ENCODE assay signal across 9 cellular contexts in the genomic region with DNA sequence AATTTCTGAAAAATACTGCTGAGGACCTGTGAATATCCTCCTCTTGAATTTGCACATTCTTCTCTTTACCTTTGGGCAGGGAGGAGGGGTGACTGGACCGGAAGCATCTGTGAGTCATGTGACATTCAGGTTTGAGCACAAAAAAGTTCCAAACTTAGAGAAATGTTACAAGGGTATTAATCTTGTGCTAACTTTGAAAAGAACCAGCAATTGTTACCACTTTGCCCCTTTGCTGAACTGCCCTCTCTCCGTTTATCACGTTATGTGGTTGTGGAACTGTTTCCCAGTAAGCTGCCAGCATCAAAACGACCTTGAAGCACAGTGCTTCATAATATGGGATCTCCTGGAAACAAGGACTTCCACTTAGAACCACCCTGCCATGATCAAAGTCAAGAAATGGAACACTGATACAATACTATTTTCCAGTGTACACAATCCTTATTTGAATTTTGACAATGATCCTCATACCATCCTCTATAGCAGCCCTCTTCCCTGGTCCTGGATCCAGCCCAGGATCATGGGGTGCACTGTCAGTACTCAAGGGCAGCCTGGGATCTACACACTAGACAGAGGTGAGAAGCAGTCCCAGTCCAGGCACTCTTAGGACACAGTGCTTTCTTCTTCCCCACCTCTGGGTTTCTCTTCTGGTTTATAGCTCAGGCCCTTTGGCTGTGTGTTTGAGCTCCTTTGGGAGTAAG. TPM values are rescaled to one million over a fixed set of nuclear protein-coding genes. Genes with fewer than 3 reads are reported as not detected.
DNase-seq lines count a peak whose midpoint lies in the region; ATAC-seq and TF ChIP-seq lines count a peak whose summit lies in the region.
"Had no signal": no experiment of that assay in that cellular context is flagged by ENCODE, and none has a peak within 500 bp of the region (broad histone marks: within the 10 kb centered on the region; RNA-seq: fewer than 3 reads in every experiment).

No MANE protein-coding gene starts in this region.

- H3K9me3 Mint-ChIP-seq in CD4-positive, alpha-beta memory T cell: no peaks in the 10 kb centered on the region
- H3K9me3 Mint-ChIP-seq in activated T-cell treated with anti-CD3 and anti-CD28 coated beads, Interleukin-2, amount 50 U/mL, for 72 hours: no peaks in the 10 kb centered on the region

- TF ChIP-seq EP300 in Ishikawa (IDR thresholded peaks at IDR 0.05; ENCODE audit: borderline replicate concordance): no peak
- no peak for TF ChIP-seq EP300 in sigmoid colon (IDR thresholded peaks at IDR 0.05)

- H3K27ac ChIP-seq in CD4-positive, alpha-beta memory T cell (ENCODE audit: low read depth, low read length): no peak overlapping the region
- H3K27ac ChIP-seq in right cardiac atrium (ENCODE audit: low read length): peak overlapping the region; percentile 38
- no peak overlapping the region for H3K27ac ChIP-seq in sigmoid colon
- H3K27ac ChIP-seq in thyroid gland: no peak overlapping the region

- peak; percentile 60 to 66 for ATAC-seq in activated T-cell treated with anti-CD3 and anti-CD28 coated beads, Interleukin-2, amount 50 U/mL, for 72 hours (replicated peaks in 1 of 2)
- ATAC-seq in right cardiac atrium (peak in 1 of 2 donors; percentile 25), GM18517 (IDR thresholded peaks at IDR 0.05; ENCODE audit: unreplicated experiment) (no peak), GM18907 (IDR thresholded peaks at IDR 0.05; ENCODE audit: unreplicated experiment) (no peak)

- no peak for DNase-seq in CD4-positive, alpha-beta memory T cell
- peak; percentile 29 to 33 for DNase-seq in activated T-cell treated with anti-CD3 and anti-CD28 coated beads, Interleukin-2, amount 50 U/mL, for 72 hours
- no peak for DNase-seq in right cardiac atrium
- DNase-seq in sigmoid colon: no peak
- DNase-seq in thyroid gland: no peak
- DNase-seq: KBM-7 had no signal

- CTCF ChIA-PET in CD4-positive, alpha-beta memory T cell (lab: Charles Lee; ENCODE audit: partially characterized antibody): no interaction called here

- TF ChIP-seq POLR2A in sigmoid colon (IDR thresholded peaks at IDR 0.05): no peak
- no peak for TF ChIP-seq POLR2A in thyroid gland (IDR thresholded peaks at IDR 0.05)

- POLR2A ChIA-PET in CD4-positive, alpha-beta memory T cell (lab: Charles Lee; ENCODE audit: partially characterized antibody): interaction anchor here (4.1 kb wide), 1 partner anchor 15 kb away, joined by 19 read pairs; a partner anchor contains a TSS

- H3K36me3 ChIP-seq in CD4-positive, alpha-beta memory T cell (ENCODE audit: insufficient read depth, low read length): peaks cover 4% of the 10 kb centered on the region
- peaks cover 0 to 5% (median 0%) of the 10 kb centered on the region in 4 donors for H3K36me3 ChIP-seq in sigmoid colon
- no peaks in the 10 kb centered on the region for H3K36me3 ChIP-seq in thyroid gland

- peaks cover 31% of the 10 kb centered on the region for H3K4me1 ChIP-seq in CD4-positive, alpha-beta memory T cell (ENCODE audit: insufficient read depth, low read length)
- peaks cover 7% of the 10 kb centered on the region for H3K4me1 ChIP-seq in right cardiac atrium (ENCODE audit: control insufficient read depth, insufficient read depth, low read length)
- H3K4me1 ChIP-seq in sigmoid colon: peaks cover 0 to 7% (median 3%) of the 10 kb centered on the region in 4 donors
- no peaks in the 10 kb centered on the region for H3K4me1 ChIP-seq in thyroid gland

- H3K27me3 ChIP-seq in CD4-positive, alpha-beta memory T cell (ENCODE audit: insufficient read depth, low read length): no peaks in the 10 kb centered on the region
- H3K27me3 ChIP-seq in right cardiac atrium (ENCODE audit: control insufficient read depth, insufficient read depth): no peaks in the 10 kb centered on the region
- H3K27me3 ChIP-seq in sigmoid colon: no peaks in the 10 kb centered on the region
- H3K27me3 ChIP-seq in thyroid gland: no peaks in the 10 kb centered on the region

- no peak for TF ChIP-seq CTCF in sigmoid colon (IDR thresholded peaks at IDR 0.05)
- no peak for TF ChIP-seq CTCF in thyroid gland (IDR thresholded peaks at IDR 0.05)

- no peak for TF ChIP-seq RAD21 in Ishikawa (IDR thresholded peaks at IDR 0.05; ENCODE audit: low read depth)

- H3K4me1 Mint-ChIP-seq in CD4-positive, alpha-beta memory T cell: peaks cover 25 to 43% (median 33%) of the 10 kb centered on the region in 4 donors
- H3K4me1 Mint-ChIP-seq in activated T-cell treated with anti-CD3 and anti-CD28 coated beads, Interleukin-2, amount 50 U/mL, for 72 hours (ENCODE audit: low read depth): peaks cover 45% of the 10 kb centered on the region

- H3K4me3 ChIP-seq in CD4-positive, alpha-beta memory T cell (ENCODE audit: low read length in 2 of 2): no peak overlapping the region
- no peak overlapping the region for H3K4me3 ChIP-seq in right cardiac atrium (ENCODE audit: low read length)
- no peak overlapping the region for H3K4me3 ChIP-seq in sigmoid colon
- no peak overlapping the region for H3K4me3 ChIP-seq in thyroid gland (replicated peaks in 1 of 3)

- H3K27ac Mint-ChIP-seq in CD4-positive, alpha-beta memory T cell: peak overlapping the region in 4 of 7 donors; percentile 0 to 60 (median 46)
- H3K27ac Mint-ChIP-seq in activated T-cell treated with anti-CD3 and anti-CD28 coated beads, Interleukin-2, amount 50 U/mL, for 72 hours: peak overlapping the region; percentile 7

- H3K9me3 ChIP-seq in CD4-positive, alpha-beta memory T cell (ENCODE audit: control insufficient read depth in 1 of 2, low read length in 2 of 2): no peaks in the 10 kb centered on the region
- H3K9me3 ChIP-seq in right cardiac atrium (ENCODE audit: control insufficient read depth, low read length) (no peaks in the 10 kb centered on the region), sigmoid colon (no peaks in the 10 kb centered on the region), thyroid gland (no peaks in the 10 kb centered on the region)

- intact Hi-C loops in CD4-positive, alpha-beta memory T cell (cut with micrococcal nuclease): no loop called here
- intact Hi-C loops in right cardiac atrium (cut with DNase I) (loop anchor here in 1 of 4 donors (10.0 kb wide), 1 partner anchor 122 kb away; no protein-coding TSS in a partner anchor), sigmoid colon (cut with DNase I) (no loop called here), thyroid gland (cut with DNase I) (no loop called here)

- 44% methylated on average over 4 of the region's 4 CpGs for WGBS in right cardiac atrium
- 49 to 67% methylated on average over 4 of the region's 4 CpGs for WGBS in sigmoid colon, 2 donors
- WGBS in thyroid gland, 2 donors: 57 to 70% methylated on average over 4 of the region's 4 CpGs

- H3K4me3 Mint-ChIP-seq in CD4-positive, alpha-beta memory T cell: peak overlapping the region in 3 of 8 donors; percentile 1 to 21 (median 10)
- H3K4me3 Mint-ChIP-seq in activated T-cell treated with anti-CD3 and anti-CD28 coated beads, Interleukin-2, amount 50 U/mL, for 72 hours: peak overlapping the region; percentile 18 to 23

- no peaks in the 10 kb centered on the region for H3K27me3 Mint-ChIP-seq in CD4-positive, alpha-beta memory T cell
- no peaks in the 10 kb centered on the region for H3K27me3 Mint-ChIP-seq in activated T-cell treated with anti-CD3 and anti-CD28 coated beads, Interleukin-2, amount 50 U/mL, for 72 hours (ENCODE audit: low read depth)

- H3K36me3 Mint-ChIP-seq in CD4-positive, alpha-beta memory T cell: peaks cover 0 to 5% of the 10 kb centered on the region in 2 donors
- H3K36me3 Mint-ChIP-seq in activated T-cell treated with anti-CD3 and anti-CD28 coated beads, Interleukin-2, amount 50 U/mL, for 72 hours (ENCODE audit: insufficient read depth in 2 of 2): no peaks in the 10 kb centered on the region

RNA-seq across cellular contexts. Expression of a gene that starts 2.3 kb away (rescaled TPM):
- total RNA-seq in CD4-positive, alpha-beta memory T cell: not detected
- not detected for polyA plus RNA-seq in CD4-positive, alpha-beta memory T cell
- not detected for total RNA-seq in activated T-cell treated with anti-CD3 and anti-CD28 coated beads, Interleukin-2, amount 50 U/mL, for 72 hours
- total RNA-seq in right cardiac atrium: under 1 TPM in 3 of 4 donors, not detected in 1; 0.11 to 0.17 (median 0.12) TPM
- polyA plus RNA-seq in right cardiac atrium: 0.09 TPM
- under 1 TPM in 2 of 4 donors, not detected in 2; 0.14 to 0.16 TPM for total RNA-seq in sigmoid colon
- polyA plus RNA-seq in sigmoid colon: under 1 TPM in 2 of 3 donors, not detected in 1; 0.03 to 0.60 TPM
- under 1 TPM in 2 of 4 donors, not detected in 2; 0.11 to 0.46 TPM for total RNA-seq in thyroid gland

RNA-seq across cellular contexts. Expression of a gene that starts 9.9 kb away (rescaled TPM):
- 10 to 100 TPM; 34.8 to 37.3 TPM for total RNA-seq in CD4-positive, alpha-beta memory T cell
- polyA plus RNA-seq in CD4-positive, alpha-beta memory T cell: 1 to 10 TPM in 1 of 2 donors, under 1 TPM in 1; 0.76 to 3.4 TPM
- 10 to 100 TPM; 44.5 to 51.6 TPM for total RNA-seq in activated T-cell treated with anti-CD3 and anti-CD28 coated beads, Interleukin-2, amount 50 U/mL, for 72 hours
- 100 to 1,000 TPM; 136 to 166 (median 142) TPM for total RNA-seq in right cardiac atrium
- polyA plus RNA-seq in right cardiac atrium: 149 TPM
- 100 to 1,000 TPM in 3 of 4 donors, 10 to 100 TPM in 1; 93.9 to 144 (median 119) TPM for total RNA-seq in sigmoid colon
- 100 to 1,000 TPM; 127 to 312 (median 293) TPM for polyA plus RNA-seq in sigmoid colon
- total RNA-seq in thyroid gland: 100 to 1,000 TPM; 152 to 256 (median 212) TPM

RNA-seq across cellular contexts. Expression of a gene that starts 15.2 kb away (rescaled TPM):
- total RNA-seq in CD4-positive, alpha-beta memory T cell: 10 to 100 TPM; 77.2 to 84.5 TPM
- 100 to 1,000 TPM in 1 of 2 donors, 10 to 100 TPM in 1; 76.9 to 102 TPM for polyA plus RNA-seq in CD4-positive, alpha-beta memory T cell
- 10 to 100 TPM; 55.7 to 56.4 TPM for total RNA-seq in activated T-cell treated with anti-CD3 and anti-CD28 coated beads, Interleukin-2, amount 50 U/mL, for 72 hours
- total RNA-seq in right cardiac atrium: 100 to 1,000 TPM; 109 to 131 (median 121) TPM
- polyA plus RNA-seq in right cardiac atrium: 131 TPM
- total RNA-seq in sigmoid colon: 10 to 100 TPM; 28.5 to 57.4 (median 40.1) TPM
- polyA plus RNA-seq in sigmoid colon: 100 to 1,000 TPM in 2 of 3 donors, 10 to 100 TPM in 1; 62.2 to 110 (median 103) TPM
- 10 to 100 TPM; 13.3 to 57.8 (median 32.4) TPM for total RNA-seq in thyroid gland

RNA-seq across cellular contexts. Expression of a gene that starts 25.6 kb away (rescaled TPM):
- 10 to 100 TPM; 47.0 to 53.5 TPM for total RNA-seq in CD4-positive, alpha-beta memory T cell
- 10 to 100 TPM; 35.7 to 54.7 TPM for polyA plus RNA-seq in CD4-positive, alpha-beta memory T cell
- 100 to 1,000 TPM; 168 to 181 TPM for total RNA-seq in activated T-cell treated with anti-CD3 and anti-CD28 coated beads, Interleukin-2, amount 50 U/mL, for 72 hours
- total RNA-seq in right cardiac atrium (10 to 100 TPM; 32.1 to 49.0 (median 41.3) TPM), sigmoid colon (10 to 100 TPM; 27.4 to 43.9 (median 40.2) TPM), thyroid gland (100 to 1,000 TPM in 1 of 4 donors, 10 to 100 TPM in 3; 74.4 to 112 (median 85.6) TPM)
- polyA plus RNA-seq in right cardiac atrium (18.3 TPM), sigmoid colon (100 to 1,000 TPM in 2 of 3 donors, 10 to 100 TPM in 1; 61.7 to 189 (median 108) TPM)

RNA-seq across cellular contexts. Expression of a gene that starts 35.9 kb away (rescaled TPM):
- 10 to 100 TPM; 77.6 to 93.3 TPM for total RNA-seq in CD4-positive, alpha-beta memory T cell
- polyA plus RNA-seq in CD4-positive, alpha-beta memory T cell: 10 to 100 TPM; 72.6 to 88.0 TPM
- total RNA-seq in activated T-cell treated with anti-CD3 and anti-CD28 coated beads, Interleukin-2, amount 50 U/mL, for 72 hours: 10 to 100 TPM; 66.2 to 67.5 TPM
- total RNA-seq in right cardiac atrium: 10 to 100 TPM; 26.4 to 33.0 (median 28.9) TPM
- 19.2 TPM for polyA plus RNA-seq in right cardiac atrium
- total RNA-seq in sigmoid colon: 10 to 100 TPM; 36.3 to 53.2 (median 43.7) TPM
- 10 to 100 TPM; 22.7 to 43.6 (median 27.6) TPM for polyA plus RNA-seq in sigmoid colon
- 100 to 1,000 TPM in 3 of 4 donors, 10 to 100 TPM in 1; 96.6 to 129 (median 113) TPM for total RNA-seq in thyroid gland

Comparison
In these comparisons a context has a peak if more than half of its experiments do, and no peak if none do; other contexts are left out.
1. DNase-seq: peak in activated T-cell treated with anti-CD3 and anti-CD28 coated beads, Interleukin-2, amount 50 U/mL, for 72 hours (2 of 2); none in CD4-positive, alpha-beta memory T cell (0 of 5), right cardiac atrium (0 of 3), sigmoid colon (single experiment) and thyroid gland (0 of 2).
2. ATAC-seq: peak in activated T-cell treated with anti-CD3 and anti-CD28 coated beads, Interleukin-2, amount 50 U/mL, for 72 hours (2 of 2); none in GM18517 (single experiment) and GM18907 (single experiment).